24 cellular contexts compared by ENCODE assay signal in genomic region chr14:61246721-61247120, GRCh38. TPM values are rescaled to one million over a fixed set of nuclear protein-coding genes. Genes with fewer than 3 reads are reported as not detected.
DNase-seq lines count a peak whose midpoint lies in the region; ATAC-seq, FAIRE-seq and TF ChIP-seq lines count a peak whose summit lies in the region.
"Had no signal": no experiment of that assay in that cellular context is flagged by ENCODE, and none has a peak within 500 bp of the region (broad histone marks: within the 10 kb centered on the region; RNA-seq: fewer than 3 reads in every experiment).

No MANE protein-coding gene starts in this region.

- H2AK5ac ChIP-seq in IMR-90 (ENCODE audit: low read depth, low read length) (peak overlapping the region; percentile 99), mesenchymal stem cell (ENCODE audit: low read length, severe bottlenecking) (peak overlapping the region; percentile 75)

- CTCF ChIA-PET in HepG2 (lab: Yijun Ruan, JAX; ENCODE audit: low intra/inter-chr PET ratio, low total read pairs) = no interaction called here
- CTCF ChIA-PET in IMR-90 (lab: Yijun Ruan, JAX) = no interaction called here

- H4K20me1 ChIP-seq in HepG2 (ENCODE audit: insufficient read depth, low read length) = no peaks in the 10 kb centered on the region
- H4K20me1 ChIP-seq in IMR-90 (ENCODE audit: insufficient read depth, low read length) = no peaks in the 10 kb centered on the region
- H4K20me1 ChIP-seq: BLaER1 had no signal

- H3K9me1 ChIP-seq in IMR-90 (ENCODE audit: insufficient read depth, low read length) = peaks cover 10% of the 10 kb centered on the region; the same call in 1 of the 2 replicates

- TF ChIP-seq POLR2A in HepG2 (IDR thresholded peaks at IDR 0.05; ENCODE audit: insufficient read depth in 1 of 2, low read depth in 2 of 2, low read length in 2 of 2) = no peak
- no peak for TF ChIP-seq POLR2A in right lobe of liver (IDR thresholded peaks at IDR 0.05)
- no peak for TF ChIP-seq POLR2A in IMR-90 (IDR thresholded peaks at IDR 0.05; ENCODE audit: low read depth, low read length)

- FAIRE-seq in HepG2 (lab: Jason Lieb, UNC) = no peak
- FAIRE-seq: D721Med, G401.6, GM12891, GM18507 had no signal

- H3K27me3 ChIP-seq in HepG2 (ENCODE audit: control insufficient read depth in 1 of 2, insufficient read depth in 2 of 2, low read length in 2 of 2) (peaks cover 0 to 12% of the 10 kb centered on the region in 2 experiments; a peak in 2 of 5 replicates), right lobe of liver (no peaks in the 10 kb centered on the region), IMR-90 (ENCODE audit: control insufficient read depth, insufficient read depth, low read length) (no peaks in the 10 kb centered on the region), mesenchymal stem cell (ENCODE audit: control insufficient read depth in 1 of 2, insufficient read depth in 1 of 2, low read length in 2 of 2) (no peaks in the 10 kb centered on the region)
- H3K27me3 ChIP-seq: BLaER1 had no signal

- no peak overlapping the region for H3K4me2 ChIP-seq in HepG2 (ENCODE audit: low read depth, low read length)
- H3K4me2 ChIP-seq in IMR-90 (ENCODE audit: low read depth, low read length) = no peak overlapping the region
- no peak overlapping the region for H3K4me2 ChIP-seq in mesenchymal stem cell (ENCODE audit: low read length, poor library complexity, severe bottlenecking)
- H3K4me2 ChIP-seq: BLaER1 had no signal

- in situ Hi-C loops in HepG2 (cut with HindIII; ENCODE audit: extremely low pct_ligation_motif_present, low pct_unique_long_range_greater_than_20kb) = no loop called here
- in situ Hi-C loops in IMR-90 (cut with MboI; ENCODE audit: low sequenced_read_pairs) = no loop called here

- DNase-seq in HepG2 (ENCODE audit: low spot score) = no peak
- DNase-seq in right lobe of liver = no peak
- no peak for DNase-seq in IMR-90
- no peak for DNase-seq in mesenchymal stem cell
- DNase-seq in D341Med (ENCODE audit: low spot score) = no peak
- DNase-seq: ACHN; BE2C; C1 segment of cervical spinal cord; CD4-positive, alpha-beta memory T cell; CD4-positive, CD25-positive, alpha-beta regulatory T cell; CD8-positive, alpha-beta memory T cell; COR-L47; DMS79 treated with DMSO at 0.1 percent for 48 hours; GF-D8 had no signal

- TF ChIP-seq EP300 in HepG2 (IDR thresholded peaks at IDR 0.05; ENCODE audit: low read depth in 2 of 2, low read length in 2 of 2) (no peak), HepG2 (CRISPR knock-in tag; IDR thresholded peaks at IDR 0.05; ENCODE audit: borderline replicate concordance) (no peak)

- TF ChIP-seq CTCF in HepG2 (CRISPR knock-in tag; IDR thresholded peaks at IDR 0.05) (no peak), right lobe of liver (IDR thresholded peaks at IDR 0.05) (no peak), IMR-90 (conservative IDR thresholded peaks at IDR 0.05; ENCODE audit: low read depth, low read length) (no peak)

- intact Hi-C loops in HepG2 (cut with micrococcal nuclease; ENCODE audit: unreplicated experiment) (no loop called here), right lobe of liver (cut with DNase I) (loop anchor here in 1 of 2 donors (10.0 kb wide), 1 partner anchor 622 kb away; no protein-coding TSS in a partner anchor), IMR-90 (cut with micrococcal nuclease) (no loop called here)

- no peak overlapping the region for H3K23ac ChIP-seq in IMR-90 (ENCODE audit: low read depth, low read length)
- H3K23ac ChIP-seq in mesenchymal stem cell (ENCODE audit: low read length in 2 of 2) = no peak overlapping the region

- H2BK12ac ChIP-seq in mesenchymal stem cell (ENCODE audit: low read length in 2 of 2) = no peak overlapping the region

- H3K79me2 ChIP-seq in HepG2 (ENCODE audit: insufficient read depth, low read length) = no peaks in the 10 kb centered on the region

- peak overlapping the region; percentile 100; the same call in 2 of the 3 replicates for H2BK15ac ChIP-seq in IMR-90 (ENCODE audit: low read depth, low read length)
- H2BK15ac ChIP-seq in mesenchymal stem cell (ENCODE audit: low read depth, poor library complexity, severe bottlenecking) = no peak overlapping the region

- H3K14ac ChIP-seq in IMR-90 (replicated peaks; ENCODE audit: low read depth, low read length) (peak overlapping the region; percentile 94; the same call in 1 of the 2 replicates), mesenchymal stem cell (ENCODE audit: low read length in 2 of 2) (no peak overlapping the region)

- H3K27ac ChIP-seq in HepG2 (ENCODE audit: extremely low read length, insufficient read depth, low read length) (no peak overlapping the region), right lobe of liver (no peak overlapping the region), IMR-90 (ENCODE audit: insufficient read depth, low read length) (peak overlapping the region; percentile 37; the same call in 1 of the 2 replicates), mesenchymal stem cell (ENCODE audit: low read length, poor library complexity, severe bottlenecking) (no peak overlapping the region)
- H3K27ac ChIP-seq: 22Rv1, BLaER1 had no signal

- peaks cover 0 to 3% of the 10 kb centered on the region in 2 experiments; a peak in 1 of 4 replicates for H3K79me1 ChIP-seq in IMR-90 (ENCODE audit: low read depth in 1 of 2, low read length in 2 of 2)
- H3K79me1 ChIP-seq in mesenchymal stem cell (replicated peaks; ENCODE audit: low read length, poor library complexity, severe bottlenecking) = peaks cover 2% of the 10 kb centered on the region

- H3K4me3 ChIP-seq in HepG2 (replicated peaks in 1 of 3; ENCODE audit: insufficient read depth in 1 of 3, low read depth in 2 of 3, low read length in 3 of 3) (no peak overlapping the region), right lobe of liver (no peak overlapping the region), IMR-90 (ENCODE audit: insufficient read depth, low read depth, low read length) (no peak overlapping the region), mesenchymal stem cell (ENCODE audit: insufficient read depth in 1 of 2, low read depth in 1 of 2, low read length in 2 of 2) (no peak overlapping the region)
- H3K4me3 ChIP-seq: BLaER1 had no signal

- peak overlapping the region; percentile 98 for H2BK20ac ChIP-seq in IMR-90 (ENCODE audit: low read depth, low read length)

- no peak overlapping the region for H3K9ac ChIP-seq in HepG2 (ENCODE audit: insufficient read depth, low read depth, low read length)
- no peak overlapping the region for H3K9ac ChIP-seq in IMR-90 (ENCODE audit: low read depth, low read length)
- no peak overlapping the region for H3K9ac ChIP-seq in mesenchymal stem cell (ENCODE audit: low read length)
- H3K9ac ChIP-seq: BLaER1 had no signal

- peak overlapping the region; percentile 67 for H2AK9ac ChIP-seq in IMR-90 (replicated peaks; ENCODE audit: low read depth, low read length, poor library complexity)

- WGBS in HepG2 (ENCODE audit: low lambda C conversion rate) = 53% methylated on average over 4 of the region's 4 CpGs
- 36% methylated on average over 3 of the region's 4 CpGs for WGBS in right lobe of liver (ENCODE audit: insufficient coverage, low coverage, low lambda C conversion rate, missing lambda C conversion rate)
- WGBS in IMR-90 (ENCODE audit: extremely low coverage in 2 of 2, insufficient read length in 1 of 2), 2 experiments = 100% methylated on average over 1 of the region's 4 CpGs; no CpG with 5 or more reads in 1 of the 2 experiments
- 75% methylated on average over 3 of the region's 4 CpGs for WGBS in mesenchymal stem cell

- TF ChIP-seq RAD21 in HepG2 (CRISPR knock-in tag; IDR thresholded peaks at IDR 0.05) = no peak
- no peak for TF ChIP-seq RAD21 in IMR-90 (IDR thresholded peaks at IDR 0.05; ENCODE audit: low read length)

- H3K4ac ChIP-seq in IMR-90 (ENCODE audit: low read depth, low read length) = peak overlapping the region; percentile 97
- H3K4ac ChIP-seq in mesenchymal stem cell (ENCODE audit: low read depth in 1 of 2, low read length in 2 of 2) = no peak overlapping the region

- no TSS peak for BruUV-seq in HepG2 (replicated peaks; lab: Mats Ljungman, UMichigan)
- BruUV-seq in IMR-90 (replicated peaks; lab: Mats Ljungman, UMichigan) = no TSS peak

- H4K91ac ChIP-seq in IMR-90 (ENCODE audit: insufficient read depth, low read depth, low read length) (peak overlapping the region; percentile 86), mesenchymal stem cell (ENCODE audit: low read length) (no peak overlapping the region)

- H3K36me3 ChIP-seq in HepG2 (replicated peaks in 1 of 2; ENCODE audit: control insufficient read depth in 1 of 2, insufficient read depth in 2 of 2, low read length in 2 of 2) = no peaks in the 10 kb centered on the region
- no peaks in the 10 kb centered on the region for H3K36me3 ChIP-seq in right lobe of liver
- H3K36me3 ChIP-seq in IMR-90 (ENCODE audit: control insufficient read depth, insufficient read depth, low read length) = no peaks in the 10 kb centered on the region
- no peaks in the 10 kb centered on the region for H3K36me3 ChIP-seq in mesenchymal stem cell (ENCODE audit: control insufficient read depth in 1 of 2, insufficient read depth in 2 of 2, low read depth in 1 of 2, low read length in 2 of 2)
- H3K36me3 ChIP-seq: BE2C, BLaER1 had no signal

- H2BK5ac ChIP-seq in IMR-90 (ENCODE audit: low read depth, low read length, poor library complexity, severe bottlenecking) = peak overlapping the region; percentile 46
- no peak overlapping the region for H2BK5ac ChIP-seq in mesenchymal stem cell (ENCODE audit: low read depth, low read length, poor library complexity, severe bottlenecking)

- peak overlapping the region; percentile 24; the same call in 1 of the 2 replicates for H4K5ac ChIP-seq in IMR-90 (ENCODE audit: low read depth, low read length)

- POLR2A ChIA-PET in HepG2 (lab: Yijun Ruan, JAX) (no interaction called here), IMR-90 (lab: Charles Lee; ENCODE audit: unreplicated experiment) (interaction anchor here (0.5 kb wide), 1 partner anchor 265 kb away, joined by 3 read pairs; no protein-coding TSS in a partner anchor)

- H3K18ac ChIP-seq in IMR-90 (ENCODE audit: low read depth, low read length) = peak overlapping the region; percentile 67
- no peak overlapping the region for H3K18ac ChIP-seq in mesenchymal stem cell (ENCODE audit: low read depth in 1 of 2, low read length in 2 of 2)

- H3K56ac ChIP-seq in IMR-90 (ENCODE audit: extremely low read depth, insufficient read depth, low read length) = no peak overlapping the region

- H3K9me3 ChIP-seq in HepG2 (ENCODE audit: low read length) (peaks cover 4% of the 10 kb centered on the region), right lobe of liver (no peaks in the 10 kb centered on the region), IMR-90 (ENCODE audit: control insufficient read depth, insufficient read depth, low read length) (no peaks in the 10 kb centered on the region), mesenchymal stem cell (ENCODE audit: control insufficient read depth, low read length) (no peaks in the 10 kb centered on the region)
- H3K9me3 ChIP-seq: BE2C had no signal

- H2BK120ac ChIP-seq in IMR-90 (ENCODE audit: low read depth, low read length) (peak overlapping the region; percentile 99), mesenchymal stem cell (ENCODE audit: low read depth, low read length) (no peak overlapping the region)

- dilution Hi-C loops in IMR-90 (cut with HindIII; ENCODE audit: low sequenced_read_pairs, unreplicated experiment) = no loop called here

- H3K4me1 ChIP-seq in HepG2 (ENCODE audit: insufficient read depth, low read length) (no peaks in the 10 kb centered on the region), right lobe of liver (no peaks in the 10 kb centered on the region), IMR-90 (ENCODE audit: control insufficient read depth, insufficient read depth, low read length) (peaks cover 2% of the 10 kb centered on the region), mesenchymal stem cell (ENCODE audit: control insufficient read depth, insufficient read depth, low read depth, low read length) (peaks cover 5% of the 10 kb centered on the region)
- H3K4me1 ChIP-seq: BE2C, BLaER1 had no signal

- no peak overlapping the region for H2AFZ ChIP-seq in HepG2 (ENCODE audit: low read length)
- peak overlapping the region; percentile 56 for H2AFZ ChIP-seq in IMR-90 (replicated peaks; ENCODE audit: low read length, poor library complexity)
- no peak overlapping the region for H2AFZ ChIP-seq in mesenchymal stem cell (ENCODE audit: low read depth, low read length)

- H4K8ac ChIP-seq in IMR-90 (ENCODE audit: low read depth in 2 of 2, low read length in 2 of 2) (peak overlapping the region; percentile 50 to 80), mesenchymal stem cell (ENCODE audit: low read length) (no peak overlapping the region)

- ATAC-seq in HepG2 (no peak), right lobe of liver (no peak), IMR-90 (ENCODE audit: low read depth) (no peak), HG03108 (IDR thresholded peaks at IDR 0.05; ENCODE audit: unreplicated experiment) (no peak), GM18498 (IDR thresholded peaks at IDR 0.05; ENCODE audit: unreplicated experiment) (no peak)

RNA-seq across cellular contexts. Expression of gene TMEM30B, which starts 34.4 kb away (rescaled TPM):
- total RNA-seq in HepG2 (2016; rRNA removed; fragmentation: Illumina TruSeq; extraction: Trizol) (not detected in 2 replicates), right lobe of liver (1 to 10 TPM; 4.5 to 10.0 (median 6.7) TPM), IMR-90 (2012; rRNA removed) (under 0.01 TPM in 1 of 2 replicates, not detected in the other)
- not detected in 2 replicates for total RNA-seq in HepG2 (2016; cell fraction: cytosol; rRNA removed; fragmentation: Illumina TruSeq; extraction: Trizol; ENCODE audit: low read depth)
- total RNA-seq in HepG2 (2016; cell fraction: insoluble cytoplasmic fraction; rRNA removed; fragmentation: Illumina TruSeq; extraction: Trizol) = not detected in 2 replicates
- not detected in 2 replicates for total RNA-seq in HepG2 (2016; cell fraction: membrane; rRNA removed; fragmentation: Illumina TruSeq; extraction: Trizol)
- not detected in 2 replicates for total RNA-seq in HepG2 (2016; cell fraction: nucleus; rRNA removed; fragmentation: Illumina TruSeq; extraction: Trizol)
- polyA plus RNA-seq in HepG2 (2011; rRNA removed) (not detected in 2 replicates), IMR-90 (2012; rRNA removed) (0.03 and 0.13 TPM in 2 replicates)
- polyA plus RNA-seq in HepG2 (2011; cell fraction: cytosol; rRNA removed) = not detected in 2 replicates
- not detected in 2 replicates for polyA plus RNA-seq in HepG2 (2011; cell fraction: nucleus; rRNA removed)
- not detected in 2 replicates for polyA plus RNA-seq in HepG2 (2012)
- not detected in 2 replicates for polyA plus RNA-seq in HepG2 (2016; cell fraction: cytosol; fragmentation: Illumina TruSeq; extraction: Trizol; ENCODE audit: low read depth)
- not detected in 2 replicates for polyA plus RNA-seq in HepG2 (2016; cell fraction: insoluble cytoplasmic fraction; fragmentation: Illumina TruSeq; extraction: Trizol; ENCODE audit: low read depth)
- not detected in 2 replicates for polyA plus RNA-seq in HepG2 (2016; cell fraction: membrane; fragmentation: Illumina TruSeq; extraction: Trizol; ENCODE audit: low read depth)
- not detected in 2 replicates for polyA plus RNA-seq in HepG2 (2016; cell fraction: nucleus; fragmentation: Illumina TruSeq; extraction: Trizol; ENCODE audit: insufficient read depth, low read depth)
- polyA minus RNA-seq in HepG2 (2011; rRNA and poly(A)+ RNA removed; ENCODE audit: low replicate concordance) = 0.12 TPM in 1 of 2 replicates, not detected in the other
- polyA minus RNA-seq in HepG2 (2011; cell fraction: cytosol; rRNA and poly(A)+ RNA removed) = not detected in 2 replicates
- polyA minus RNA-seq in HepG2 (2011; cell fraction: nucleus; rRNA and poly(A)+ RNA removed) = not detected in 2 replicates
- polyA plus RNA-seq in IMR-90 (2012; cell fraction: cytosol; rRNA removed) = 0.04 and 0.21 TPM in 2 replicates
- 0.15 TPM in 1 of 2 replicates, not detected in the other for polyA plus RNA-seq in IMR-90 (2012; cell fraction: nucleus; rRNA removed; ENCODE audit: low replicate concordance)
- not detected for polyA plus RNA-seq in mesenchymal stem cell (2013, experiment 1 of 2)
- not detected for polyA plus RNA-seq in mesenchymal stem cell (2013, experiment 2 of 2)
- total RNA-seq: A172 had no signal
- polyA plus RNA-seq: CD14-positive monocyte had no signal
